26 cellular contexts compared by ENCODE assay signal in genomic region chr12:68414988-68415387, GRCh38.
DNase-seq lines count a peak whose midpoint lies in the region; ATAC-seq and TF ChIP-seq lines count a peak whose summit lies in the region.
"Had no signal": no experiment of that assay in that cellular context is flagged by ENCODE, and none has a peak within 500 bp of the region (broad histone marks: within the 10 kb centered on the region; RNA-seq: fewer than 3 reads in every experiment).

No MANE protein-coding gene starts in this region.

- intact Hi-C loops in sciatic nerve (cut with DNase I): no loop called here

- no peak overlapping the region for H3K4me3 ChIP-seq in GM12865 (ENCODE audit: low read depth, low read length)
- H3K4me3 ChIP-seq: breast epithelium, GM23248, ovary, skin epidermis, transverse colon had no signal

- peak; percentile 6 for DNase-seq in GM12865 (ENCODE audit: low read depth)
- DNase-seq in germinal center (ENCODE audit: low spot score): peak; percentile 10
- DNase-seq in sciatic nerve (ENCODE audit: low spot score): no peak
- no peak for DNase-seq in central memory CD4-positive, alpha-beta T cell
- no peak for DNase-seq in effector CD4-positive, alpha-beta T cell
- DNase-seq: activated CD4-positive, alpha-beta T cell treated with anti-CD3 and anti-CD28 coated beads for 1 hour; activated CD8-positive, alpha-beta T cell treated with anti-CD3 and anti-CD28 coated beads, Interleukin-2, amount 10 ng/mL, durations not matched to agents 7 days and 5 days; amygdala; effector CD8-positive, alpha-beta T cell; GM23248; HFFc6; left ventricle myocardium superior; naive thymus-derived CD8-positive, alpha-beta T cell; NCI-H1417 treated with DMSO at 0.1 percent for 48 hours; NCI-H2081 treated with DMSO at 0.1 percent for 48 hours; NCI-H226; ovary; SK-N-SH; stimulated activated CD4-positive, alpha-beta T cell treated with anti-CD3 and anti-CD28 coated beads, Interleukin-1b, Interleukin-23, amount 100 ng/mL, for 48 hours; stimulated activated CD8-positive, alpha-beta memory T cell treated with anti-CD3 and anti-CD28 coated beads, Interleukin-4, amount 100 ng/mL, for 48 hours; transverse colon had no signal

- no peak for TF ChIP-seq CTCF in GM12865 (IDR thresholded peaks at IDR 0.05; ENCODE audit: insufficient read depth, low read depth, low read length, missing control alignments)

- ATAC-seq in GM18868 (IDR thresholded peaks at IDR 0.05; ENCODE audit: unreplicated experiment): peak; percentile 66
- ATAC-seq in HG02642 (IDR thresholded peaks at IDR 0.05; ENCODE audit: poor library complexity, unreplicated experiment): peak; percentile 41
- no peak for ATAC-seq in sciatic nerve
- no peak for ATAC-seq in GM21526 (IDR thresholded peaks at IDR 0.05; ENCODE audit: low FRiP score, unreplicated experiment)
- ATAC-seq: activated CD8-positive, alpha-beta T cell treated with anti-CD3 and anti-CD28 coated beads, Interleukin-2, amount 10 ng/mL, durations not matched to agents 7 days and 5 days; left ventricle myocardium superior; naive thymus-derived CD8-positive, alpha-beta T cell had no signal

Comparison
In these comparisons a context has a peak if more than half of its experiments do, and no peak if none do; other contexts are left out.
1. DNase-seq: peak in GM12865 (single experiment) and germinal center (single experiment); none in sciatic nerve (single experiment), central memory CD4-positive, alpha-beta T cell (single experiment) and effector CD4-positive, alpha-beta T cell (single experiment).
2. ATAC-seq: peak in GM18868 (single experiment) and HG02642 (single experiment); none in sciatic nerve (single experiment) and GM21526 (single experiment).